Comparison of ENCODE assay signal across 8 cellular contexts in genomic region chr1:15834406-15835204, GRCh38. TPM values are rescaled to one million over a fixed set of nuclear protein-coding genes. Genes with fewer than 3 reads are reported as not detected.
DNase-seq lines count a peak whose midpoint lies in the region; ATAC-seq and TF ChIP-seq lines count a peak whose summit lies in the region.

No MANE protein-coding gene starts in this region.

- no peaks in the 10 kb centered on the region for H3K27me3 ChIP-seq in layer of hippocampus (ENCODE audit: control insufficient read depth, insufficient read depth, low read length)

- no peak for TF ChIP-seq CTCF in AG10803 (conservative IDR thresholded peaks at IDR 0.05; ENCODE audit: low read length)
- peak; percentile 6 for TF ChIP-seq CTCF in chondrocyte (IDR thresholded peaks at IDR 0.05)

- peak overlapping the region; percentile 91 for H3K4me3 Mint-ChIP-seq in chondrocyte (ENCODE audit: unreplicated experiment)

- H3K4me3 ChIP-seq in AG10803 (ENCODE audit: low read length) = peak overlapping the region; percentile 91

- TF ChIP-seq POLR2A in GM19193 (IDR thresholded peaks at IDR 0.05; ENCODE audit: extremely low read depth, insufficient read depth, insufficient read length) = peak; percentile 83

- no peaks in the 10 kb centered on the region for H3K9me3 Mint-ChIP-seq in chondrocyte (ENCODE audit: low read depth)

- peak; percentile 33 for ATAC-seq in HG03378 (IDR thresholded peaks at IDR 0.05; ENCODE audit: unreplicated experiment)

- no peaks in the 10 kb centered on the region for H3K27me3 Mint-ChIP-seq in chondrocyte (ENCODE audit: low read depth)

- H3K27ac ChIP-seq in layer of hippocampus (ENCODE audit: low read depth, low read length) = peak overlapping the region; percentile 100

- H3K36me3 Mint-ChIP-seq in chondrocyte (ENCODE audit: low read depth) = no peaks in the 10 kb centered on the region

- peaks cover 25% of the 10 kb centered on the region for H3K4me1 Mint-ChIP-seq in chondrocyte (ENCODE audit: low read depth)

- DNase-seq in AG10803 (ENCODE audit: low read depth) (peak; percentile 91), NCI-H510A (lab: John Stamatoyannopoulos, UW) (peak; percentile 99), chondrocyte (ENCODE audit: low spot score) (peak; percentile 92)
- DNase-seq in activated CD4-positive, alpha-beta T cell treated with anti-CD3 and anti-CD28 coated beads for 24 hours (ENCODE audit: low read depth in 2 of 2) = peak; percentile 80 to 81
- DNase-seq in stimulated activated CD4-positive, alpha-beta T cell treated with anti-CD3 and anti-CD28 coated beads, Interleukin-1b, Interleukin-23, amount 100 ng/mL, for 24 hours (ENCODE audit: low read depth in 4 of 4, low spot score in 1 of 4) = peak; percentile 69 to 84 (median 80)

- H3K27ac Mint-ChIP-seq in chondrocyte (ENCODE audit: unreplicated experiment) = peak overlapping the region; percentile 99

RNA-seq across cellular contexts. Expression of gene SPEN, which starts 12.9 kb away (rescaled TPM):
- total RNA-seq in chondrocyte = 38.4 to 49.7 TPM (median 39.4 TPM) in 3 replicates

RNA-seq across cellular contexts. Expression of gene UQCRHL, which starts 27.2 kb away (rescaled TPM):
- 1.3 to 1.5 TPM (median 1.3 TPM) in 3 replicates for total RNA-seq in chondrocyte

Comparison
In these comparisons a context has a peak if more than half of its experiments do, and no peak if none do; other contexts are left out.
1. Peak in every context shown above with its lines: DNase-seq, ATAC-seq, H3K4me3 ChIP-seq and H3K27ac ChIP-seq.